1 cellular context compared by ENCODE assay signal in the genomic region with DNA sequence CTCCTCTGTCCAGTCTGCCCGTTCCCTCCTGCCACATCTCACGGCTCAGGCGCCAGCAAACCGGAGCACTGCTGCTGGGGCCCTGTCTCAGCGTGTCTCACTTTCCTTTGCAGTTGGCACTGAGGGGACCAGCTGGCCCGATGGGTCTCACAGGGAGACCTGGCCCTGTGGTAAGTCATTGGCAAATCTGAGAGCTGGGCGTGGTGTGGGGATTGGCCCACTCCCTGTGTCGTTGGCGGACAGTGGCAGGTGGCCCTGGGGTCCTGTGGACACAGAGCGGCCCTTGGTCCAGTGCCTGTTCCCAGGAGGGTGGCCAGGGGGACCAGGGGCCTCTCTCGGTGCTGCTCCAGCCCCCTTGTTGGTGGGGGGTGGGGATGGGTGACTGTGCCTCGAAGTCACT.
TF ChIP-seq lines count a peak whose summit lies in the region.

No MANE protein-coding gene starts in this region.

TF ChIP-seq in IMR-90, 13 proteins besides CTCF, POLR2A, EP300 and RAD21 (continued from another document):
- TF ChIP-seq, protein P1, sequence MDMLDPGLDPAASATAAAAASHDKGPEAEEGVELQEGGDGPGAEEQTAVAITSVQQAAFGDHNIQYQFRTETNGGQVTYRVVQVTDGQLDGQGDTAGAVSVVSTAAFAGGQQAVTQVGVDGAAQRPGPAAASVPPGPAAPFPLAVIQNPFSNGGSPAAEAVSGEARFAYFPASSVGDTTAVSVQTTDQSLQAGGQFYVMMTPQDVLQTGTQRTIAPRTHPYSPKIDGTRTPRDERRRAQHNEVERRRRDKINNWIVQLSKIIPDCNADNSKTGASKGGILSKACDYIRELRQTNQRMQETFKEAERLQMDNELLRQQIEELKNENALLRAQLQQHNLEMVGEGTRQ (IDR thresholded peaks at IDR 0.05; ENCODE audit: low read depth, low read length), result no peak
- no peak for TF ChIP-seq CEBPB (IDR thresholded peaks at IDR 0.05; ENCODE audit: low read depth, low read length)
- TF ChIP-seq BHLHE40 (IDR thresholded peaks at IDR 0.05; ENCODE audit: low read depth, low read length), result no peak
- TF ChIP-seq SMC3 (IDR thresholded peaks at IDR 0.05; ENCODE audit: low read depth, low read length), result no peak
